In genomic region chr20:47561175-47561574, GRCh38 we compare ENCODE assay signal across 15 cellular contexts. TPM values are rescaled to one million over a fixed set of nuclear protein-coding genes. Genes with fewer than 3 reads are reported as not detected.
DNase-seq lines count a peak whose midpoint lies in the region; ATAC-seq and TF ChIP-seq lines count a peak whose summit lies in the region.
"Had no signal": no experiment of that assay in that cellular context is flagged by ENCODE, and none has a peak within 500 bp of the region (broad histone marks: within the 10 kb centered on the region; RNA-seq: fewer than 3 reads in every experiment).

No MANE protein-coding gene starts in this region.

- no peaks in the 10 kb centered on the region for H3K9me3 Mint-ChIP-seq in HFFc6
- H3K9me3 Mint-ChIP-seq in effector memory CD8-positive, alpha-beta T cell, result no peaks in the 10 kb centered on the region

- H3K4me3 Mint-ChIP-seq in HFFc6, result no peak overlapping the region
- H3K4me3 Mint-ChIP-seq in effector memory CD8-positive, alpha-beta T cell, result no peak overlapping the region

- peaks cover 68% of the 10 kb centered on the region for H3K4me1 Mint-ChIP-seq in HFFc6 (ENCODE audit: low read depth)
- H3K4me1 Mint-ChIP-seq in effector memory CD8-positive, alpha-beta T cell (ENCODE audit: low read depth in 2 of 2), result peaks cover 31 to 54% of the 10 kb centered on the region in 2 donors

- H3K27ac Mint-ChIP-seq in HFFc6, result no peak overlapping the region
- H3K27ac Mint-ChIP-seq in effector memory CD8-positive, alpha-beta T cell, result peak overlapping the region; percentile 35 to 68
- H3K27ac Mint-ChIP-seq: progenitor cell of endocrine pancreas had no signal

- TF ChIP-seq POLR2A in testis (IDR thresholded peaks at IDR 0.05), result no peak

- H3K9me3 ChIP-seq in lower lobe of right lung (no peaks in the 10 kb centered on the region), testis (no peaks in the 10 kb centered on the region)

- no peak for ATAC-seq in effector memory CD8-positive, alpha-beta T cell (replicated peaks)
- ATAC-seq in lower lobe of right lung, result peak; percentile 80 to 82

- H3K27me3 ChIP-seq in lower lobe of right lung (ENCODE audit: low read depth), result no peaks in the 10 kb centered on the region
- H3K27me3 ChIP-seq in testis, result no peaks in the 10 kb centered on the region
- H3K27me3 ChIP-seq in H7 (ENCODE audit: control insufficient read depth, insufficient read depth, low read length), result no peaks in the 10 kb centered on the region

- intact Hi-C loops in lower lobe of right lung (cut with DNase I) (no loop called here), testis (cut with DNase I; ENCODE audit: low total_unique reads) (no loop called here)

- H3K27ac ChIP-seq in lower lobe of right lung (no peak overlapping the region), testis (no peak overlapping the region)

- 0 out of 2 replicates have a peak, but pooled peaks cover 4% of the 10 kb centered on the region for H3K36me3 Mint-ChIP-seq in HFFc6 (ENCODE audit: low read depth)
- H3K36me3 Mint-ChIP-seq in effector memory CD8-positive, alpha-beta T cell (ENCODE audit: insufficient read depth), result peaks cover 5% of the 10 kb centered on the region

- H3K4me1 ChIP-seq in lower lobe of right lung (peaks cover 67% of the 10 kb centered on the region), testis (no peaks in the 10 kb centered on the region)

- H3K36me3 ChIP-seq in lower lobe of right lung (no peaks in the 10 kb centered on the region), testis (ENCODE audit: low read depth, missing control alignments) (no peaks in the 10 kb centered on the region), H7 (replicated peaks; ENCODE audit: control insufficient read depth, insufficient read depth, low read length) (no peaks in the 10 kb centered on the region)

- DNase-seq in AG10803 (ENCODE audit: low read depth) (peak; percentile 92), HFFc6 (peak; percentile 34), lower lobe of right lung (no peak), AG08395 (ENCODE audit: low spot score) (no peak), NK-92 (lab: John Stamatoyannopoulos, UW; ENCODE audit: unreplicated experiment) (no peak), testis (no peak), H7 (no peak)
- DNase-seq in effector memory CD8-positive, alpha-beta T cell, result no peak
- DNase-seq: activated CD4-positive, alpha-beta T cell treated with anti-CD3 and anti-CD28 coated beads, Interleukin-2, amount 50 U/mL, for 4 hours; activated gamma-delta T cell; C1 segment of cervical spinal cord; erythroblast; NCI-H1694; NCI-H524 had no signal

- 72 to 78% methylated on average over 3 of the region's 3 CpGs for WGBS in testis, 2 donors

- no peak overlapping the region for H3K4me3 ChIP-seq in AG10803 (ENCODE audit: low read length)
- no peak overlapping the region for H3K4me3 ChIP-seq in lower lobe of right lung
- H3K4me3 ChIP-seq in testis, result no peak overlapping the region
- no peak overlapping the region for H3K4me3 ChIP-seq in H7 (ENCODE audit: insufficient read depth, low read depth, low read length)

- TF ChIP-seq CTCF in AG10803 (conservative IDR thresholded peaks at IDR 0.05; ENCODE audit: low read length), result no peak
- TF ChIP-seq CTCF in HFFc6 (IDR thresholded peaks at IDR 0.05), result no peak
- TF ChIP-seq CTCF in lower lobe of right lung (IDR thresholded peaks at IDR 0.05), result no peak
- TF ChIP-seq CTCF in testis (IDR thresholded peaks at IDR 0.05), result no peak

- peaks cover 2% of the 10 kb centered on the region; the same call in 1 of the 2 replicates for H3K27me3 Mint-ChIP-seq in HFFc6 (ENCODE audit: insufficient read depth)
- H3K27me3 Mint-ChIP-seq in effector memory CD8-positive, alpha-beta T cell, result no peaks in the 10 kb centered on the region
- H3K27me3 Mint-ChIP-seq: progenitor cell of endocrine pancreas had no signal

RNA-seq across cellular contexts. Expression of gene NCOA3, which starts 59.5 kb away (rescaled TPM):
- total RNA-seq in HFFc6 (2021; fragmentation: NEBNext Ultra II Directional; extraction: Animal tissue kit (Norgen Biotek cat#: 25700)), result 10 to 100 TPM; 28.6 to 40.9 (median 32.7) TPM
- total RNA-seq in lower lobe of right lung (42.1 TPM), testis (10 to 100 TPM; 27.6 to 32.5 TPM)
- 18.1 TPM for polyA plus RNA-seq in testis (ENCODE audit: insufficient read depth, low read depth, low replicate concordance)
- 10.1 and 12.8 TPM in 2 replicates for total RNA-seq in H7 (2014; rRNA removed; shearing (Covaris generic))

Comparison
In these comparisons a context has a peak if more than half of its experiments do, and no peak if none do; other contexts are left out.
1. DNase-seq: peak in AG10803 (single experiment) and HFFc6 (single experiment); none in effector memory CD8-positive, alpha-beta T cell (0 of 3), lower lobe of right lung (single experiment), AG08395 (single experiment), NK-92 (single experiment), testis (single experiment) and H7 (single experiment).